8 cellular contexts compared by ENCODE assay signal in genomic region chr11:129279326-129280026, GRCh38.
DNase-seq lines count a peak whose midpoint lies in the region; ATAC-seq and TF ChIP-seq lines count a peak whose summit lies in the region.

No MANE protein-coding gene starts in this region.

- H3K4me3 ChIP-seq in Panc1 (ENCODE audit: low read depth in 2 of 2, low read length in 2 of 2) (peak overlapping the region; percentile 72 to 85), stomach (peak overlapping the region; percentile 62 to 70 (median 66))

- no peaks in the 10 kb centered on the region for H3K27me3 ChIP-seq in Panc1 (ENCODE audit: control insufficient read depth, insufficient read depth, low read length)
- no peaks in the 10 kb centered on the region for H3K27me3 ChIP-seq in foreskin keratinocyte
- H3K27me3 ChIP-seq in stomach: no peaks in the 10 kb centered on the region

- DNase-seq in ACHN: peak; percentile 76
- peak; percentile 28 for DNase-seq in GM19238 (ENCODE audit: insufficient read length, low spot score)
- DNase-seq in HT-29 (ENCODE audit: low spot score): peak; percentile 82
- no peak for DNase-seq in Panc1 (ENCODE audit: low read depth, low spot score)
- peak; percentile 74 for DNase-seq in activated gamma-delta T cell treated with Interleukin-2 at 50 U/mL for 16 hours
- DNase-seq in foreskin keratinocyte: peak in 1 of 2 donors; percentile 41
- peak; percentile 74 for DNase-seq in neural crest cell (ENCODE audit: low read depth, low spot score)
- peak; percentile 83 for DNase-seq in stomach

- H3K4me1 Mint-ChIP-seq in neural crest cell: peaks cover 76% of the 10 kb centered on the region

- in situ Hi-C loops in ACHN (cut with HindIII; ENCODE audit: low pct_ligation_motif_present, low pct_unique_long_range_greater_than_20kb, low sequenced_read_pairs): no loop called here
- in situ Hi-C loops in Panc1 (cut with HindIII; ENCODE audit: low pct_unique_long_range_greater_than_20kb, low sequenced_read_pairs): no loop called here

- H3K9me3 ChIP-seq in Panc1 (ENCODE audit: control insufficient read depth, insufficient read depth, low read depth, low read length) (no peaks in the 10 kb centered on the region), stomach (no peaks in the 10 kb centered on the region)

- peak overlapping the region; percentile 81 for H3K4me3 Mint-ChIP-seq in neural crest cell

- 0 to 2% (median 0%) methylated on average over 6 to 101 of the region's 103 CpGs for WGBS in stomach, 5 donors

- H3K27ac ChIP-seq in Panc1 (ENCODE audit: low read length) (peak overlapping the region; percentile 93), foreskin keratinocyte (no peak overlapping the region), stomach (peak overlapping the region in 4 of 5 donors; percentile 45 to 83 (median 80))

- H3K4me1 ChIP-seq in Panc1 (ENCODE audit: control insufficient read depth, insufficient read depth, low read length): peaks cover 48% of the 10 kb centered on the region
- no peaks in the 10 kb centered on the region for H3K4me1 ChIP-seq in foreskin keratinocyte
- peaks cover 18 to 63% (median 40%) of the 10 kb centered on the region in 4 donors for H3K4me1 ChIP-seq in stomach

- no peaks in the 10 kb centered on the region for H3K36me3 ChIP-seq in Panc1 (ENCODE audit: control insufficient read depth, insufficient read depth, low read length)
- no peaks in the 10 kb centered on the region for H3K36me3 ChIP-seq in stomach

- no peak for TF ChIP-seq EP300 in stomach (IDR thresholded peaks at IDR 0.05)

- H3K27me3 Mint-ChIP-seq in neural crest cell (ENCODE audit: low read depth): no peaks in the 10 kb centered on the region

- intact Hi-C loops in Panc1 (cut with micrococcal nuclease; ENCODE audit: unreplicated experiment): loop anchor here (2.0 to 10.0 kb wide), 2 partner anchors 135 to 163 kb away; no protein-coding TSS in a partner anchor
- intact Hi-C loops in stomach (cut with DNase I; ENCODE audit: low total_unique reads): loop anchor here (10.0 kb wide), 1 partner anchor 45 kb away; no protein-coding TSS in a partner anchor

- TF ChIP-seq CTCF in Panc1 (IDR thresholded peaks at IDR 0.05) (peak; percentile 68), foreskin keratinocyte (conservative IDR thresholded peaks at IDR 0.05) (peak; percentile 19), neural crest cell (conservative IDR thresholded peaks at IDR 0.05) (no peak), stomach (IDR thresholded peaks at IDR 0.05) (no peak)

- H3K27ac Mint-ChIP-seq in neural crest cell (ENCODE audit: unreplicated experiment): no peak overlapping the region

- H3K9me3 Mint-ChIP-seq in neural crest cell: no peaks in the 10 kb centered on the region

- TF ChIP-seq POLR2A in stomach (IDR thresholded peaks at IDR 0.05): no peak

- BruUV-seq in Panc1 (replicated peaks; lab: Mats Ljungman, UMichigan): no TSS peak

- no peaks in the 10 kb centered on the region for H3K36me3 Mint-ChIP-seq in neural crest cell (ENCODE audit: low read depth)

- POLR2A ChIA-PET in Panc1 (lab: Charles Lee): no interaction called here

- peak; percentile 94 for ATAC-seq in Panc1
- ATAC-seq in foreskin keratinocyte: peak; percentile 77

- CTCF ChIA-PET in Panc1 (lab: Charles Lee): no interaction called here

Comparison
In these comparisons a context has a peak if more than half of its experiments do, and no peak if none do; other contexts are left out.
1. CTCF ChIP-seq: peak in Panc1 (single experiment) and foreskin keratinocyte (single experiment); none in neural crest cell (single experiment) and stomach (0 of 7).